14 cellular contexts compared by ENCODE assay signal in the genomic region with DNA sequence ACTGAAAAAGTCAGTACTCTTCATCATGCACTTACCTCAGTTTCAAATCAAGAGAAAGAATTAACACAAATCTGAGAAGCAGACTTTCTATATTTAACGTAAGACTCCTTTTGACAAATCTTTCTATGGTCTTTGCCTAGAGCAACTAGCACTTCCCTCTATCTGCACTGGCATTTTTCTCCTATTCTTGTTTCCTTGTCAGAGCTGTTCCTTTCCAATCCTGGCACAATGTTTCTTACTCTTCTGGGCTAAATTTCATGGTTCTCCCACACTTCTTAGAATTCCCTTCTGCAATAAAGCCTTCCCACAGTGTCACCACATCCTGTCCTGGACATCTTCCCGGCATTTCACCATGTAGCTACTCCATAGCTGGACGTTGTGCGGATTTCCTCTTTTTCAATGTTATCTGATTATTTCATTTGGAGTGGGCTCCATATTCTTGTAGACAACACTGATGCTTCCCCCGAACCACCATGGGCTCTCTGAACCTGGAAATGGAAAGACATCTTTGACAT.
DNase-seq lines count a peak whose midpoint lies in the region; ATAC-seq and TF ChIP-seq lines count a peak whose summit lies in the region.
"Had no signal": no experiment of that assay in that cellular context is flagged by ENCODE, and none has a peak within 500 bp of the region (broad histone marks: within the 10 kb centered on the region; RNA-seq: fewer than 3 reads in every experiment).

No MANE protein-coding gene starts in this region.

- POLR2A ChIA-PET in GM10248 (lab: Yijun Ruan, JAX), result no interaction called here

- no peak overlapping the region for H3K4me3 ChIP-seq in MG63
- H3K4me3 ChIP-seq in WERI-Rb-1 (ENCODE audit: low read depth, low read length), result no peak overlapping the region

- H3K36me3 ChIP-seq in MG63, result no peaks in the 10 kb centered on the region
- H3K36me3 ChIP-seq in WERI-Rb-1, result no peaks in the 10 kb centered on the region

- peak overlapping the region; percentile 53 for H3K27ac Mint-ChIP-seq in neural crest cell (ENCODE audit: unreplicated experiment)
- H3K27ac Mint-ChIP-seq: CD8-positive, alpha-beta T cell had no signal

- DNase-seq in MG63 (peak; percentile 11), foreskin melanocyte (peak; percentile 45), neural crest cell (ENCODE audit: low read depth, low spot score) (no peak), WERI-Rb-1 (no peak), GM10248 (ENCODE audit: extremely low spot score) (no peak)
- DNase-seq: CD8-positive, alpha-beta T cell; COR-L47; DMS153; DMS79 treated with DMSO at 0.1 percent for 48 hours; EL; IMR-90 had no signal

- no peaks in the 10 kb centered on the region for H3K36me3 Mint-ChIP-seq in neural crest cell (ENCODE audit: low read depth)
- H3K36me3 Mint-ChIP-seq: CD14-positive monocyte; CD8-positive, alpha-beta T cell had no signal

- no peaks in the 10 kb centered on the region for H3K9me3 Mint-ChIP-seq in neural crest cell

- no peak overlapping the region for H3K27ac ChIP-seq in WERI-Rb-1

- no peak for ATAC-seq in HG02623 (IDR thresholded peaks at IDR 0.05; ENCODE audit: unreplicated experiment)
- ATAC-seq: CD8-positive, alpha-beta T cell; HCT116 had no signal

- H3K27me3 ChIP-seq in MG63, result no peaks in the 10 kb centered on the region
- H3K27me3 ChIP-seq in WERI-Rb-1 (ENCODE audit: insufficient read depth, low read depth, severe bottlenecking), result no peaks in the 10 kb centered on the region

- no peaks in the 10 kb centered on the region for H3K9me3 ChIP-seq in MG63
- peaks cover under 1% of the 10 kb centered on the region for H3K9me3 ChIP-seq in WERI-Rb-1 (ENCODE audit: severe bottlenecking)

- TF ChIP-seq CTCF in neural crest cell (conservative IDR thresholded peaks at IDR 0.05), result no peak
- TF ChIP-seq CTCF in WERI-Rb-1 (IDR thresholded peaks at IDR 0.05; ENCODE audit: low read depth, low read length), result no peak
- TF ChIP-seq CTCF in GM10248 (IDR thresholded peaks at IDR 0.05; ENCODE audit: control extremely low read depth, extremely low read depth, low read depth, missing control alignments), result no peak

- H3K4me3 Mint-ChIP-seq in neural crest cell, result no peak overlapping the region
- H3K4me3 Mint-ChIP-seq: CD14-positive monocyte; CD8-positive, alpha-beta T cell had no signal

- CTCF ChIA-PET in GM10248 (lab: Yijun Ruan, JAX), result no interaction called here

- H3K27me3 Mint-ChIP-seq in neural crest cell (ENCODE audit: low read depth), result peaks cover 8% of the 10 kb centered on the region

- H3K4me1 Mint-ChIP-seq in neural crest cell, result peaks cover 5% of the 10 kb centered on the region
- H3K4me1 Mint-ChIP-seq: CD14-positive monocyte had no signal

Comparison
In these comparisons a context has a peak if more than half of its experiments do, and no peak if none do; other contexts are left out.
1. DNase-seq: peak in MG63 (single experiment) and foreskin melanocyte (single experiment); none in neural crest cell (single experiment), WERI-Rb-1 (single experiment) and GM10248 (single experiment).